In genomic region chr11:130069684-130070108, GRCh38 we compare ENCODE assay signal across 8 cellular contexts. TPM values are rescaled to one million over a fixed set of nuclear protein-coding genes. Genes with fewer than 3 reads are reported as not detected.
A peak's percentile ranks its signal among the peaks of the same experiment; 100 is the strongest.
DNase-seq lines count a peak whose midpoint lies in the region; ATAC-seq, FAIRE-seq and TF ChIP-seq lines count a peak whose summit lies in the region.

Gene APLP2, plus strand, starts transcription at chr11:130069894. Its CDS starts 84 bp downstream, at chr11:130069978.

- peak within 1 kb of the TSS; percentile 64; the same call in 1 of the 2 replicates for H3K27ac Mint-ChIP-seq in WTC11

- H3K9me3 Mint-ChIP-seq in WTC11, result no peaks in the 10 kb centered on the region

- peaks cover 31% of the 10 kb centered on the region for H3K79me2 ChIP-seq in smooth muscle cell (ENCODE audit: low read depth)

- H3F3A ChIP-seq in smooth muscle cell (ENCODE audit: low read depth), result peaks cover 4% of the 10 kb centered on the region

- H3K4me2 ChIP-seq in smooth muscle cell, result peak within 1 kb of the TSS; percentile 93

- peaks cover 28% of the 10 kb centered on the region for H3K27me3 Mint-ChIP-seq in WTC11 (ENCODE audit: low read depth)

- peak within 1 kb of the TSS; percentile 95 for H2AFZ ChIP-seq in smooth muscle cell (ENCODE audit: low read depth)

- peak within 1 kb of the TSS; percentile 77 for H3K9ac ChIP-seq in smooth muscle cell (ENCODE audit: low read depth)

- TF ChIP-seq CTCF in AG09309 (IDR thresholded peaks at IDR 0.05; ENCODE audit: control insufficient read depth, insufficient read depth, low read depth, low read length, missing control alignments) (no peak), WTC11 (IDR thresholded peaks at IDR 0.05) (no peak), bronchial epithelial cell (IDR thresholded peaks at IDR 0.05; ENCODE audit: insufficient read depth, low read length, severe bottlenecking) (no peak), smooth muscle cell (IDR thresholded peaks at IDR 0.05; ENCODE audit: borderline replicate concordance, insufficient read depth, poor library complexity, severe bottlenecking) (peak; percentile 0)

- DNase-seq in AG09309 (ENCODE audit: low read depth) (peak; percentile 86), NCI-H226 (peak; percentile 96), WTC11 (ENCODE audit: low spot score) (peak; percentile 99), bronchial epithelial cell (ENCODE audit: low read depth) (peak; percentile 90), iPS-NIHi7 (ENCODE audit: extremely low spot score) (peak; percentile 97), smooth muscle cell (lab: John Stamatoyannopoulos, UW; ENCODE audit: unreplicated experiment) (peak; percentile 91)

- peaks cover 31% of the 10 kb centered on the region for H3K4me1 Mint-ChIP-seq in WTC11

- ATAC-seq in GM19023 (IDR thresholded peaks at IDR 0.05; ENCODE audit: unreplicated experiment) (peak; percentile 96), HG03196 (IDR thresholded peaks at IDR 0.05; ENCODE audit: unreplicated experiment) (peak; percentile 97), WTC11 (peak; percentile 95)

- H3K36me3 ChIP-seq in bronchial epithelial cell (ENCODE audit: control insufficient read depth, insufficient read depth, low read length), result no peaks in the 10 kb centered on the region
- H3K36me3 ChIP-seq in smooth muscle cell (ENCODE audit: low read depth), result no peaks in the 10 kb centered on the region

- peak within 1 kb of the TSS; percentile 77 for H3K27ac ChIP-seq in smooth muscle cell (ENCODE audit: low read depth)

- H3K4me3 ChIP-seq in AG09309 (ENCODE audit: control insufficient read depth, low read depth, low read length) (peak within 1 kb of the TSS; percentile 72), bronchial epithelial cell (ENCODE audit: low read depth, low read length) (peak within 1 kb of the TSS; percentile 65), smooth muscle cell (peak within 1 kb of the TSS; percentile 93)

- peak within 1 kb of the TSS; percentile 89 for H3K4me3 Mint-ChIP-seq in WTC11

- FAIRE-seq in bronchial epithelial cell (lab: Jason Lieb, UNC), result no peak

- under 1% methylated on average over 36 of the region's 47 CpGs for WGBS in smooth muscle cell (ENCODE audit: low lambda C conversion rate)

- H3K27me3 ChIP-seq in bronchial epithelial cell (ENCODE audit: control insufficient read depth, insufficient read depth, low read length) (no peaks in the 10 kb centered on the region), smooth muscle cell (ENCODE audit: low read depth) (no peaks in the 10 kb centered on the region)

- no peaks in the 10 kb centered on the region for H3K9me3 ChIP-seq in smooth muscle cell (replicated peaks; ENCODE audit: low read depth)

- no peaks in the 10 kb centered on the region for H3K36me3 Mint-ChIP-seq in WTC11

- CTCF ChIA-PET in WTC11 (lab: Charles Lee), result no interaction called here

- peaks cover 18% of the 10 kb centered on the region for H3K4me1 ChIP-seq in smooth muscle cell (ENCODE audit: low read depth)

- POLR2A ChIA-PET in WTC11 (lab: Charles Lee), result interaction anchor here (1.0 to 1.3 kb wide), 3 partner anchors 66 to 96 kb away, joined by 3 to 8 read pairs (median 5); no protein-coding TSS in a partner anchor

- peaks cover 44% of the 10 kb centered on the region for H4K20me1 ChIP-seq in smooth muscle cell (ENCODE audit: low read depth)

TF ChIP-seq in WTC11, 78 proteins besides CTCF, POLR2A, EP300 and RAD21 (continues in another document):
- TF ChIP-seq KAT7 (CRISPR knock-in tag; IDR thresholded peaks at IDR 0.05; ENCODE audit: borderline replicate concordance) (no peak), USF1 (CRISPR knock-in tag; IDR thresholded peaks at IDR 0.05) (peak; percentile 46; the same call in 1 of the 2 replicates), ZBTB43 (CRISPR knock-in tag; IDR thresholded peaks at IDR 0.05) (no peak), ZNF425 (CRISPR knock-in tag; conservative IDR thresholded peaks at IDR 0.05) (no peak), JUN (CRISPR knock-in tag; IDR thresholded peaks at IDR 0.05) (peak; percentile 38; the same call in 1 of the 2 replicates), ZMAT4 (CRISPR knock-in tag; IDR thresholded peaks at IDR 0.05) (no peak), ATF2 (CRISPR knock-in tag; IDR thresholded peaks at IDR 0.05; ENCODE audit: borderline replicate concordance, low read depth) (no peak), AFF4 (CRISPR knock-in tag; IDR thresholded peaks at IDR 0.05; ENCODE audit: borderline replicate concordance) (no peak), GABPB1 (CRISPR knock-in tag; IDR thresholded peaks at IDR 0.05) (0 out of 2 replicates have a peak, but pooled peaks have one; percentile 21), SP1 (CRISPR knock-in tag; conservative IDR thresholded peaks at IDR 0.05) (peak; percentile 91)

RNA-seq across cellular contexts. Expression of gene APLP2, which starts in this region (rescaled TPM):
- 340 to 353 TPM (median 345 TPM) in 3 replicates for total RNA-seq in WTC11 (2021)
- 504 and 567 TPM in 2 replicates for total RNA-seq in bronchial epithelial cell
- total RNA-seq in smooth muscle cell, result 146 and 161 TPM in 2 replicates
- polyA plus RNA-seq in smooth muscle cell, result 121 and 176 TPM in 2 replicates

Comparison
In these comparisons a context has a peak if more than half of its experiments do, and no peak if none do; other contexts are left out.
1. Peak in every context shown above with its lines: DNase-seq, ATAC-seq, H3K4me3 ChIP-seq and H3K27ac ChIP-seq.